ENCODE assay signal across 24 cellular contexts in the genomic region with DNA sequence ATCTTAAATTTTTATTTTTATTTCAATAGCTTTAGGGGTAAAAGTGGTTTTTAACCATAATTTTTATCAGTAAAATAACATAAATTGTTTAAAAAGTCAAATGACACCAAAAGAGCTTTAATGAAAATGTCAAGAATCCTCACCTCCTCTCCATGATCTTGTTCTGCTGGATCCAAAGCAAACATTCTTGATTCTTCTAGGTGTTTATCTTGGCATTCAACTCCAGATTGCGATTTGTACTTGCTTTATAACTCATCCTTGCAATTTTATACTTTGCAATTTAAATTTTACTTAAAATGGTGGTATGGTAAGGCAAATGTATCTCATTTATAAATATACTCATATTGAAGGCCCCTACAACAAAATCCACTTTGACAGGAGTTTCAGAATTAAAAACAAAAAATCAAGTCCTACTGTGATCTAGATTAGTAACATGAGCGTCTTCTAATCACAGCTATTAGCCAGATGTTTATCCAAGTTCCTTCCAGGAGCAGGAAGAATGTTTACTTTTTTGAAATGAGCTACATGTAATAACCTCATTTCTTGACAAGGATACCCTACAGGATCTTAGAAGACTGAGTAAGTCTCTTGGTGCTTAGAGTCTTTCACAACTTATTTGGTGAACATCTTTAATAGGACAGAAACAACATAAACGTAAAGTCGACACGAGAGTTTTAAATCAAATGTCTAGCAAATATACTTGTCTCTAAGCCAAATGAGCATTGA.
DNase-seq lines count a peak whose midpoint lies in the region; ATAC-seq and TF ChIP-seq lines count a peak whose summit lies in the region.
"Had no signal": no experiment of that assay in that cellular context is flagged by ENCODE, and none has a peak within 500 bp of the region (broad histone marks: within the 10 kb centered on the region; RNA-seq: fewer than 3 reads in every experiment).

No MANE protein-coding gene starts in this region.

- H3K27me3 ChIP-seq in PC-3 (ENCODE audit: low read length), result no peaks in the 10 kb centered on the region
- no peaks in the 10 kb centered on the region for H3K27me3 ChIP-seq in H7 (ENCODE audit: control insufficient read depth, insufficient read depth, low read length)
- H3K27me3 ChIP-seq in upper lobe of right lung, result no peaks in the 10 kb centered on the region
- H3K27me3 ChIP-seq: adrenal gland, MG63, neural progenitor cell, SJSA1 had no signal

- no peak for TF ChIP-seq CTCF in PC-3 (conservative IDR thresholded peaks at IDR 0.05; ENCODE audit: low read depth, low read length)
- TF ChIP-seq CTCF in fibroblast of villous mesenchyme (IDR thresholded peaks at IDR 0.05; ENCODE audit: insufficient read depth, low read depth, low read length), result no peak
- TF ChIP-seq CTCF in upper lobe of right lung (IDR thresholded peaks at IDR 0.05), result no peak

- H2AFZ ChIP-seq in PC-3 (ENCODE audit: low read length), result 0 out of 2 replicates have a peak overlapping the region, but pooled peaks have one; percentile 2
- H2AFZ ChIP-seq: neural progenitor cell had no signal

- H3K9me3 ChIP-seq in PC-3 (ENCODE audit: low read length) (no peaks in the 10 kb centered on the region), upper lobe of right lung (no peaks in the 10 kb centered on the region)
- H3K9me3 ChIP-seq: adrenal gland, MG63, SJSA1 had no signal

- no peaks in the 10 kb centered on the region for H3F3A ChIP-seq in PC-3 (ENCODE audit: low read length, unreplicated experiment)

- H3K36me3 ChIP-seq in PC-3 (ENCODE audit: low read depth, low read length) (no peaks in the 10 kb centered on the region), H7 (replicated peaks; ENCODE audit: control insufficient read depth, insufficient read depth, low read length) (no peaks in the 10 kb centered on the region), upper lobe of right lung (no peaks in the 10 kb centered on the region)
- H3K36me3 ChIP-seq: adrenal gland, MG63, neural progenitor cell, SJSA1 had no signal

- no peak overlapping the region for H3K9ac ChIP-seq in PC-3 (ENCODE audit: low read length)
- H3K9ac ChIP-seq: neural progenitor cell had no signal

- CTCF ChIA-PET in PC-3 (lab: Charles Lee), result interaction anchor here (1.1 kb wide), 1 partner anchor 507 kb away, joined by 4 read pairs; no protein-coding TSS in a partner anchor

- DNase-seq in PC-3 (peak; percentile 65), brain pericyte (ENCODE audit: low read depth, low spot score) (peak; percentile 59), fibroblast of villous mesenchyme (ENCODE audit: low read depth) (peak; percentile 70), sciatic nerve (ENCODE audit: low spot score) (no peak), H7 (no peak), upper lobe of right lung (no peak)
- DNase-seq: activated CD8-positive, alpha-beta T cell treated with anti-CD3 and anti-CD28 coated beads, Interleukin-2, amount 10 ng/mL, durations not matched to agents 7 days and 5 days; activated gamma-delta T cell treated with Interleukin-2 at 50 U/mL for 16 hours; adrenal gland; central memory CD4-positive, alpha-beta T cell; DMS53; GF-D8; islet precursor cell; MG63; NCI-H2107; NCI-H510A treated with DMSO at 0.1 percent for 48 hours; NK-92 treated with Interleukin-12 subunit alpha and Interleukin-12 subunit beta, amount 100 ng/mL, for 24 hours; stimulated activated CD8-positive, alpha-beta memory T cell treated with anti-CD3 and anti-CD28 coated beads, Interleukin-4, amount 100 ng/mL, for 48 hours; trophoblast cell had no signal

- no peak overlapping the region for H3K4me3 ChIP-seq in PC-3 (ENCODE audit: low read length)
- H3K4me3 ChIP-seq in fibroblast of villous mesenchyme (ENCODE audit: low read depth, low read length), result no peak overlapping the region
- no peak overlapping the region for H3K4me3 ChIP-seq in H7 (ENCODE audit: insufficient read depth, low read depth, low read length)
- H3K4me3 ChIP-seq in upper lobe of right lung, result no peak overlapping the region
- H3K4me3 ChIP-seq: adrenal gland, lung, MG63, neural progenitor cell, SJSA1 had no signal

- POLR2A ChIA-PET in PC-3 (lab: Charles Lee; ENCODE audit: unreplicated experiment), result no interaction called here

- H3K79me2 ChIP-seq in PC-3 (ENCODE audit: low read length), result no peaks in the 10 kb centered on the region

- H3K27ac ChIP-seq in PC-3 (ENCODE audit: low read length), result no peak overlapping the region
- H3K27ac ChIP-seq in upper lobe of right lung, result no peak overlapping the region
- H3K27ac ChIP-seq: adrenal gland, neural progenitor cell, SJSA1 had no signal

- no peaks in the 10 kb centered on the region for H4K20me1 ChIP-seq in PC-3 (ENCODE audit: low read length)

- no peaks in the 10 kb centered on the region for H3K9me2 ChIP-seq in PC-3 (replicated peaks; ENCODE audit: low read length)

- intact Hi-C loops in PC-3 (cut with micrococcal nuclease) (no loop called here), sciatic nerve (cut with DNase I) (no loop called here), upper lobe of right lung (cut with DNase I) (no loop called here)

- H3K4me2 ChIP-seq in PC-3 (ENCODE audit: low read length), result peak overlapping the region; percentile 16
- H3K4me2 ChIP-seq: neural progenitor cell had no signal

- no TSS peak for BruUV-seq in PC-3 (replicated peaks; lab: Mats Ljungman, UMichigan)

- ATAC-seq in PC-3 (peak; percentile 65), sciatic nerve (peak; percentile 48), HG03097 (IDR thresholded peaks at IDR 0.05; ENCODE audit: low FRiP score, unreplicated experiment) (no peak), SK-N-SH treated with all-trans-retinoic acid at 6 μM for 48 hours (no peak), upper lobe of right lung (no peak)
- ATAC-seq: activated CD8-positive, alpha-beta T cell treated with anti-CD3 and anti-CD28 coated beads, Interleukin-2, amount 10 ng/mL, durations not matched to agents 7 days and 5 days had no signal

- H3K4me1 ChIP-seq in PC-3 (ENCODE audit: insufficient read depth, low read length) (peaks cover 25% of the 10 kb centered on the region), upper lobe of right lung (no peaks in the 10 kb centered on the region)
- H3K4me1 ChIP-seq: adrenal gland, neural progenitor cell had no signal

TF ChIP-seq in SK-N-SH treated with all-trans-retinoic acid at 6 μM for 48 hours, 23 proteins besides CTCF, POLR2A, EP300 and RAD21:
- TF ChIP-seq CSDC2 (CRISPR knock-in tag; IDR thresholded peaks at IDR 0.05) (no peak), CREB5 (CRISPR knock-in tag; IDR thresholded peaks at IDR 0.05; ENCODE audit: low read depth) (no peak), ESRRG (CRISPR knock-in tag; IDR thresholded peaks at IDR 0.05) (no peak), PPARA (CRISPR knock-in tag; IDR thresholded peaks at IDR 0.05; ENCODE audit: borderline replicate concordance) (no peak), ZC3H10 (CRISPR knock-in tag; IDR thresholded peaks at IDR 0.05) (no peak), TOX (CRISPR knock-in tag; IDR thresholded peaks at IDR 0.05; ENCODE audit: borderline replicate concordance) (no peak), ISL1 (CRISPR knock-in tag; IDR thresholded peaks at IDR 0.05) (no peak), POU6F1 (CRISPR knock-in tag; IDR thresholded peaks at IDR 0.05; ENCODE audit: borderline replicate concordance, low read depth) (no peak), ZNF565 (CRISPR knock-in tag; conservative IDR thresholded peaks at IDR 0.05; ENCODE audit: low read depth) (no peak)
- TF ChIP-seq, protein P1, sequence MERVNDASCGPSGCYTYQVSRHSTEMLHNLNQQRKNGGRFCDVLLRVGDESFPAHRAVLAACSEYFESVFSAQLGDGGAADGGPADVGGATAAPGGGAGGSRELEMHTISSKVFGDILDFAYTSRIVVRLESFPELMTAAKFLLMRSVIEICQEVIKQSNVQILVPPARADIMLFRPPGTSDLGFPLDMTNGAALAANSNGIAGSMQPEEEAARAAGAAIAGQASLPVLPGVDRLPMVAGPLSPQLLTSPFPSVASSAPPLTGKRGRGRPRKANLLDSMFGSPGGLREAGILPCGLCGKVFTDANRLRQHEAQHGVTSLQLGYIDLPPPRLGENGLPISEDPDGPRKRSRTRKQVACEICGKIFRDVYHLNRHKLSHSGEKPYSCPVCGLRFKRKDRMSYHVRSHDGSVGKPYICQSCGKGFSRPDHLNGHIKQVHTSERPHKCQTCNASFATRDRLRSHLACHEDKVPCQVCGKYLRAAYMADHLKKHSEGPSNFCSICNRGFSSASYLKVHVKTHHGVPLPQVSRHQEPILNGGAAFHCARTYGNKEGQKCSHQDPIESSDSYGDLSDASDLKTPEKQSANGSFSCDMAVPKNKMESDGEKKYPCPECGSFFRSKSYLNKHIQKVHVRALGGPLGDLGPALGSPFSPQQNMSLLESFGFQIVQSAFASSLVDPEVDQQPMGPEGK (CRISPR knock-in tag; IDR thresholded peaks at IDR 0.05; ENCODE audit: borderline replicate concordance), result no peak

Comparison
In these comparisons a context has a peak if more than half of its experiments do, and no peak if none do; other contexts are left out.
1. ATAC-seq: peak in PC-3 (single experiment) and sciatic nerve (single experiment); none in HG03097 (single experiment), SK-N-SH treated with all-trans-retinoic acid at 6 μM for 48 hours (single experiment) and upper lobe of right lung (single experiment).
2. DNase-seq: peak in PC-3 (single experiment), brain pericyte (single experiment) and fibroblast of villous mesenchyme (single experiment); none in sciatic nerve (single experiment), H7 (single experiment) and upper lobe of right lung (single experiment).